26 cellular contexts compared by ENCODE assay signal in genomic region chr10:89923661-89924060, GRCh38.
DNase-seq lines count a peak whose midpoint lies in the region; TF ChIP-seq lines count a peak whose summit lies in the region.
"Had no signal": no experiment of that assay in that cellular context is flagged by ENCODE, and none has a peak within 500 bp of the region (broad histone marks: within the 10 kb centered on the region; RNA-seq: fewer than 3 reads in every experiment).

No MANE protein-coding gene starts in this region.

- no peak for TF ChIP-seq POLR2A in breast epithelium (IDR thresholded peaks at IDR 0.05)

- H3K4me3 ChIP-seq in breast epithelium, result no peak overlapping the region
- H3K4me3 ChIP-seq: GM12878, PC-9, SK-N-MC had no signal

- H3K9me3 ChIP-seq in breast epithelium, result no peaks in the 10 kb centered on the region

- no TSS peak for BruUV-seq in MCF 10A (replicated peaks; lab: Mats Ljungman, UMichigan)

- peak overlapping the region; percentile 71 for H3K27ac Mint-ChIP-seq in MCF 10A (ENCODE audit: low read depth, unreplicated experiment)
- H3K27ac Mint-ChIP-seq: B cell; CD8-positive, alpha-beta memory T cell; IgD-negative memory B cell had no signal

- H3K9me3 Mint-ChIP-seq in MCF 10A (ENCODE audit: unreplicated experiment), result peaks cover 8% of the 10 kb centered on the region
- H3K9me3 Mint-ChIP-seq: CD8-positive, alpha-beta memory T cell; IgD-negative memory B cell had no signal

- DNase-seq in MCF 10A (ENCODE audit: unreplicated experiment) (peak; percentile 69), breast epithelium (ENCODE audit: low spot score in 2 of 2) (no peak), RWPE1 (ENCODE audit: low spot score) (peak; percentile 55), epithelial cell of prostate (ENCODE audit: low read depth, low spot score) (no peak), cerebellum (ENCODE audit: low spot score) (no peak), NCI-H1436 (lab: John Stamatoyannopoulos, UW) (no peak), posterior cingulate gyrus (no peak)
- DNase-seq in stimulated activated CD4-positive, alpha-beta T cell treated with anti-CD3 and anti-CD28 coated beads, Interleukin-1b, Interleukin-23, amount 100 ng/mL, for 48 hours, result no peak
- DNase-seq: CD8-positive, alpha-beta memory T cell; DMS79 treated with DMSO at 0.1 percent for 48 hours; HCEC 1CT; NCI-H1092 treated with DMSO at 0.1 percent for 48 hours; NCI-H1436 treated with DMSO at 0.1 percent for 48 hours; NCI-H187 treated with DMSO at 0.1 percent for 48 hours; NCI-H2171 treated with DMSO at 0.1 percent for 48 hours; NCI-H446; NCI-H524 treated with DMSO at 0.1 percent for 48 hours; NCI-H774; PC-9; SIG-M5 had no signal

- H3K36me3 ChIP-seq in breast epithelium, result no peaks in the 10 kb centered on the region

- H3K4me3 Mint-ChIP-seq in MCF 10A (ENCODE audit: unreplicated experiment), result no peak overlapping the region
- H3K4me3 Mint-ChIP-seq: B cell; CD8-positive, alpha-beta memory T cell; IgD-negative memory B cell had no signal

- POLR2A ChIA-PET in MCF 10A (lab: Yijun Ruan, JAX), result interaction anchor here (0.7 kb wide), 2 partner anchors 55 to 62 kb away, joined by 3 read pairs; no protein-coding TSS in a partner anchor
- POLR2A ChIA-PET in RWPE1 (lab: Yijun Ruan, JAX; ENCODE audit: low non-redundant PET), result no interaction called here

- TF ChIP-seq CTCF in MCF 10A (IDR thresholded peaks at IDR 0.05; ENCODE audit: unreplicated experiment) (no peak), breast epithelium (IDR thresholded peaks at IDR 0.05) (no peak), RWPE1 (conservative IDR thresholded peaks at IDR 0.05; ENCODE audit: low read depth) (no peak)

- no peaks in the 10 kb centered on the region for H3K27me3 ChIP-seq in breast epithelium

- H3K27ac ChIP-seq in breast epithelium (no peak overlapping the region), RWPE1 (no peak overlapping the region), epithelial cell of prostate (peak overlapping the region; percentile 39)
- H3K27ac ChIP-seq: 22Rv1, C4-2B, PC-9, SK-N-MC had no signal

- H3K27me3 Mint-ChIP-seq in MCF 10A (ENCODE audit: insufficient read depth, unreplicated experiment), result no peaks in the 10 kb centered on the region

- intact Hi-C loops in MCF 10A (cut with micrococcal nuclease) (no loop called here), breast epithelium (cut with DNase I; ENCODE audit: low total_unique reads) (no loop called here), posterior cingulate gyrus (cut with DNase I) (no loop called here)

- H3K4me1 ChIP-seq in breast epithelium, result no peaks in the 10 kb centered on the region

- peaks cover 43% of the 10 kb centered on the region for H3K4me1 Mint-ChIP-seq in MCF 10A (ENCODE audit: insufficient read depth, unreplicated experiment)
- H3K4me1 Mint-ChIP-seq: B cell; CD8-positive, alpha-beta memory T cell had no signal

- H3K36me3 Mint-ChIP-seq in MCF 10A (ENCODE audit: insufficient read depth, unreplicated experiment), result no peaks in the 10 kb centered on the region
- H3K36me3 Mint-ChIP-seq: CD8-positive, alpha-beta memory T cell; IgD-negative memory B cell had no signal

- CTCF ChIA-PET in MCF 10A (lab: Yijun Ruan, JAX), result no interaction called here
- CTCF ChIA-PET in RWPE1 (lab: Yijun Ruan, JAX), result no interaction called here

Comparison
In these comparisons a context has a peak if more than half of its experiments do, and no peak if none do; other contexts are left out.
1. DNase-seq: peak in MCF 10A (single experiment) and RWPE1 (single experiment); none in breast epithelium (0 of 2), epithelial cell of prostate (single experiment), cerebellum (single experiment), NCI-H1436 (single experiment), posterior cingulate gyrus (0 of 10) and stimulated activated CD4-positive, alpha-beta T cell treated with anti-CD3 and anti-CD28 coated beads, Interleukin-1b, Interleukin-23, amount 100 ng/mL, for 48 hours (single experiment).